In the genomic region with DNA sequence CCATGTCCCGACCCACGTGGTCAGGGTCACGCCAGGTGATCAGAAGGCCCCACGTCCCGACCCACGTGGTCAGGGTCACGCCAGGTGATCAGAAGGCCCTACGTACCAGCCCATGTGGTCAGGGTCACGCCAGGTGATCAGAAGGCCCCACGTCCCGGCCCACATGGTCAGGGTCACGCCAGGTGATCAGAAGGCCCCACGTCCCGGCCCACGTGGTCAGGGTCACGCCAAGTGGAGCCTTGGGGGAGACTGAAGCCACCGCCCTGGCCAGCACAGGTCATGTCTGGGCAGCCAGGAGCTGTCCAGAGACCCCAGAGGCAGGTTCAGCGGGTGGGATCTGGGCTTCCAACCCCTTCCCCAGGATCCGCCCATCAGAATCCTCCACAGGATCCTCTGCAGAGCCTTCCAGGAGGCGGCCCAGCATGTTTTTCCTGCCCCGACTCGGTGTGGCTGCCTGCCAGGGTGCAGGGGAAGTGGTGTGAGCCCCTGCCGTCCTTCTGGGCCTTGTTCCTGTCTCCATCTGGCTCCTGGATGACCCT, we compare ENCODE assay signal across 20 cellular contexts. TPM values are rescaled to one million over a fixed set of nuclear protein-coding genes. Genes with fewer than 3 reads are reported as not detected.
A peak's percentile ranks its signal among the peaks of the same experiment; 100 is the strongest.
DNase-seq lines count a peak whose midpoint lies in the region; ATAC-seq, FAIRE-seq and TF ChIP-seq lines count a peak whose summit lies in the region.
"Had no signal": no experiment of that assay in that cellular context is flagged by ENCODE, and none has a peak within 500 bp of the region (broad histone marks: within the 10 kb centered on the region; RNA-seq: fewer than 3 reads in every experiment).

No MANE protein-coding gene starts in this region.

- TF ChIP-seq EP300 in HepG2 (IDR thresholded peaks at IDR 0.05; ENCODE audit: low read depth in 2 of 2, low read length in 2 of 2) = no peak
- no peak for TF ChIP-seq EP300 in HepG2 (CRISPR knock-in tag; IDR thresholded peaks at IDR 0.05; ENCODE audit: borderline replicate concordance)

- TF ChIP-seq POLR2A in right lobe of liver (IDR thresholded peaks at IDR 0.05) (no peak), HepG2 (IDR thresholded peaks at IDR 0.05; ENCODE audit: insufficient read depth in 1 of 2, low read depth in 2 of 2, low read length in 2 of 2) (no peak), IMR-90 (IDR thresholded peaks at IDR 0.05; ENCODE audit: low read depth, low read length) (no peak), spleen (IDR thresholded peaks at IDR 0.05) (no peak)

- no peaks in the 10 kb centered on the region for H3K9me1 ChIP-seq in IMR-90 (ENCODE audit: insufficient read depth, low read length)

- BruUV-seq in HepG2 (replicated peaks; lab: Mats Ljungman, UMichigan) (no TSS peak), IMR-90 (replicated peaks; lab: Mats Ljungman, UMichigan) (no TSS peak)

- H3K56ac ChIP-seq in IMR-90 (ENCODE audit: extremely low read depth, insufficient read depth, low read length) = no peak overlapping the region

- CTCF ChIA-PET in HepG2 (lab: Yijun Ruan, JAX; ENCODE audit: low intra/inter-chr PET ratio, low total read pairs) = no interaction called here
- CTCF ChIA-PET in IMR-90 (lab: Yijun Ruan, JAX) = no interaction called here

- H3K27ac ChIP-seq in right lobe of liver (no peak overlapping the region), HepG2 (ENCODE audit: extremely low read length, insufficient read depth, low read length) (no peak overlapping the region), IMR-90 (ENCODE audit: insufficient read depth, low read length) (no peak overlapping the region), spleen (no peak overlapping the region)
- H3K27ac ChIP-seq: 22Rv1, GM23248 had no signal

- TF ChIP-seq CTCF in right lobe of liver (IDR thresholded peaks at IDR 0.05) (no peak), HepG2 (CRISPR knock-in tag; IDR thresholded peaks at IDR 0.05) (no peak), IMR-90 (conservative IDR thresholded peaks at IDR 0.05; ENCODE audit: low read depth, low read length) (no peak), spleen (IDR thresholded peaks at IDR 0.05 in 8 of 11, conservative IDR thresholded peaks at IDR 0.05 in 3 of 11) (no peak)

- no peak overlapping the region for H4K8ac ChIP-seq in IMR-90 (ENCODE audit: low read depth in 2 of 2, low read length in 2 of 2)

- H3K4me1 ChIP-seq in right lobe of liver (no peaks in the 10 kb centered on the region), HepG2 (ENCODE audit: insufficient read depth, low read length) (no peaks in the 10 kb centered on the region), IMR-90 (ENCODE audit: control insufficient read depth, insufficient read depth, low read length) (no peaks in the 10 kb centered on the region), spleen (peaks cover 0 to 8% (median 5%) of the 10 kb centered on the region in 6 donors)

- no peak overlapping the region for H2AFZ ChIP-seq in HepG2 (ENCODE audit: low read length)
- H2AFZ ChIP-seq in IMR-90 (replicated peaks; ENCODE audit: low read length, poor library complexity) = peak overlapping the region; percentile 23
- H2AFZ ChIP-seq: GM23248 had no signal

- H3K79me2 ChIP-seq in HepG2 (ENCODE audit: insufficient read depth, low read length) = no peaks in the 10 kb centered on the region

- no peaks in the 10 kb centered on the region for H3K27me3 ChIP-seq in right lobe of liver
- peaks cover 0 to 17% of the 10 kb centered on the region in 2 experiments; a peak in 3 of 5 replicates for H3K27me3 ChIP-seq in HepG2 (ENCODE audit: control insufficient read depth in 1 of 2, insufficient read depth in 2 of 2, low read length in 2 of 2)
- H3K27me3 ChIP-seq in IMR-90 (ENCODE audit: control insufficient read depth, insufficient read depth, low read length) = no peaks in the 10 kb centered on the region
- H3K27me3 ChIP-seq in spleen (replicated peaks in 1 of 7) = peaks cover 0 to 4% (median 0%) of the 10 kb centered on the region in 7 donors

- intact Hi-C loops in right lobe of liver (cut with DNase I) (loop anchor here (5.0 to 10.0 kb wide), 2 partner anchors 261 to 273 kb away; no protein-coding TSS in a partner anchor), HepG2 (cut with micrococcal nuclease; ENCODE audit: unreplicated experiment) (no loop called here), IMR-90 (cut with micrococcal nuclease) (no loop called here), spleen (cut with DNase I; ENCODE audit: low total_unique reads) (loop anchor here (5.0 kb wide), 1 partner anchor 268 kb away; no protein-coding TSS in a partner anchor)

- H2BK5ac ChIP-seq in IMR-90 (ENCODE audit: low read depth, low read length, poor library complexity, severe bottlenecking) = no peak overlapping the region

- DNase-seq in right lobe of liver (peak in 1 of 3 donors; percentile 42), HepG2 (ENCODE audit: low spot score) (no peak), IMR-90 (no peak), spleen (peak; percentile 56), NCI-H2171 treated with DMSO at 0.1 percent for 48 hours (lab: John Stamatoyannopoulos, UW) (no peak), HT-29 (ENCODE audit: low spot score) (no peak)
- DNase-seq: C1 segment of cervical spinal cord, Calu3, COR-L47, DMS153, DND-41, GDM1, GM23248, H7, HCEC 1CT had no signal

- no peak overlapping the region for H3K4me2 ChIP-seq in HepG2 (ENCODE audit: low read depth, low read length)
- H3K4me2 ChIP-seq in IMR-90 (ENCODE audit: low read depth, low read length) = no peak overlapping the region

- H4K20me1 ChIP-seq in HepG2 (ENCODE audit: insufficient read depth, low read length) = no peaks in the 10 kb centered on the region
- no peaks in the 10 kb centered on the region; the same call in 1 of the 2 replicates for H4K20me1 ChIP-seq in IMR-90 (ENCODE audit: insufficient read depth, low read length)

- no peak overlapping the region for H2BK20ac ChIP-seq in IMR-90 (ENCODE audit: low read depth, low read length)

- TF ChIP-seq RAD21 in HepG2 (CRISPR knock-in tag; IDR thresholded peaks at IDR 0.05) = no peak
- no peak for TF ChIP-seq RAD21 in IMR-90 (IDR thresholded peaks at IDR 0.05; ENCODE audit: low read length)

- no peak for FAIRE-seq in HepG2 (lab: Jason Lieb, UNC)
- FAIRE-seq: A204.1, GM12878, GM19239, H1 had no signal

- WGBS in right lobe of liver (ENCODE audit: insufficient coverage, low coverage, low lambda C conversion rate, missing lambda C conversion rate) = no CpG with 5 or more reads among the region's 23 CpGs
- 76% methylated on average over 5 of the region's 23 CpGs for WGBS in HepG2 (ENCODE audit: low lambda C conversion rate)
- 98% methylated on average over 8 of the region's 23 CpGs; no CpG with 5 or more reads in 1 of the 2 experiments for WGBS in IMR-90 (ENCODE audit: extremely low coverage in 2 of 2, insufficient read length in 1 of 2), 2 experiments
- 70 to 91% (median 87%) methylated on average over 6 to 23 of the region's 23 CpGs for WGBS in spleen, 5 donors

- H3K36me3 ChIP-seq in right lobe of liver (no peaks in the 10 kb centered on the region), HepG2 (replicated peaks in 1 of 2; ENCODE audit: control insufficient read depth in 1 of 2, insufficient read depth in 2 of 2, low read length in 2 of 2) (no peaks in the 10 kb centered on the region), IMR-90 (ENCODE audit: control insufficient read depth, insufficient read depth, low read length) (no peaks in the 10 kb centered on the region), spleen (no peaks in the 10 kb centered on the region)

- no peak overlapping the region for H2BK15ac ChIP-seq in IMR-90 (ENCODE audit: low read depth, low read length)

- no peak overlapping the region for H2BK120ac ChIP-seq in IMR-90 (ENCODE audit: low read depth, low read length)

- no peak overlapping the region for H3K4me3 ChIP-seq in right lobe of liver
- no peak overlapping the region for H3K4me3 ChIP-seq in HepG2 (replicated peaks in 1 of 3; ENCODE audit: insufficient read depth in 1 of 3, low read depth in 2 of 3, low read length in 3 of 3)
- no peak overlapping the region for H3K4me3 ChIP-seq in IMR-90 (ENCODE audit: insufficient read depth, low read depth, low read length)
- H3K4me3 ChIP-seq in spleen = no peak overlapping the region
- H3K4me3 ChIP-seq: GM12878, GM23248 had no signal

- POLR2A ChIA-PET in HepG2 (lab: Yijun Ruan, JAX) = no interaction called here
- POLR2A ChIA-PET in IMR-90 (lab: Charles Lee; ENCODE audit: unreplicated experiment) = no interaction called here

- no peak overlapping the region for H4K5ac ChIP-seq in IMR-90 (ENCODE audit: low read depth, low read length)

- ATAC-seq in right lobe of liver (peak in 3 of 4 donors; percentile 8 to 45 (median 16)), HepG2 (no peak), IMR-90 (ENCODE audit: low read depth) (no peak)
- ATAC-seq: GM12878 had no signal

- no peak overlapping the region for H3K14ac ChIP-seq in IMR-90 (replicated peaks; ENCODE audit: low read depth, low read length)

- H3K18ac ChIP-seq in IMR-90 (ENCODE audit: low read depth, low read length) = no peak overlapping the region

- H3K9ac ChIP-seq in HepG2 (ENCODE audit: insufficient read depth, low read depth, low read length) (no peak overlapping the region), IMR-90 (ENCODE audit: low read depth, low read length) (no peak overlapping the region)
- H3K9ac ChIP-seq: GM23248 had no signal

- no peak overlapping the region for H4K91ac ChIP-seq in IMR-90 (ENCODE audit: insufficient read depth, low read depth, low read length)

- no peak overlapping the region for H2AK5ac ChIP-seq in IMR-90 (ENCODE audit: low read depth, low read length)

- H3K9me3 ChIP-seq in right lobe of liver (no peaks in the 10 kb centered on the region), HepG2 (ENCODE audit: low read length) (no peaks in the 10 kb centered on the region), IMR-90 (ENCODE audit: control insufficient read depth, insufficient read depth, low read length) (peaks cover 1% of the 10 kb centered on the region; the same call in 1 of the 2 replicates), spleen (peaks cover 0 to 2% (median 0%) of the 10 kb centered on the region in 8 donors)

- dilution Hi-C loops in IMR-90 (cut with HindIII; ENCODE audit: low sequenced_read_pairs, unreplicated experiment) = no loop called here

- H2AK9ac ChIP-seq in IMR-90 (replicated peaks; ENCODE audit: low read depth, low read length, poor library complexity) = no peak overlapping the region

- H3K23ac ChIP-seq in IMR-90 (ENCODE audit: low read depth, low read length) = no peak overlapping the region

- no peaks in the 10 kb centered on the region for H3K79me1 ChIP-seq in IMR-90 (ENCODE audit: low read depth in 1 of 2, low read length in 2 of 2)

- H3K4ac ChIP-seq in IMR-90 (ENCODE audit: low read depth, low read length) = no peak overlapping the region

- in situ Hi-C loops in HepG2 (cut with HindIII; ENCODE audit: extremely low pct_ligation_motif_present, low pct_unique_long_range_greater_than_20kb) (loop anchor here (5.0 kb wide), 1 partner anchor 273 kb away; no protein-coding TSS in a partner anchor), IMR-90 (cut with MboI; ENCODE audit: low sequenced_read_pairs) (loop anchor here (25.0 kb wide), 1 partner anchor 463 kb away; the partner anchor contains the start of gene SPON2)

RNA-seq across cellular contexts. Expression of gene FAM53A, which starts 58.4 kb away (rescaled TPM):
- 1 to 10 TPM in 2 of 6 experiments, under 1 TPM in 4; 0.56 to 3.5 (median 0.74) TPM for total RNA-seq in right lobe of liver
- total RNA-seq in HepG2 (2016; rRNA removed; fragmentation: Illumina TruSeq; extraction: Trizol) = 0.62 and 1.1 TPM in 2 replicates
- 1.9 TPM in 1 of 2 replicates, not detected in the other for total RNA-seq in HepG2 (2016; cell fraction: cytosol; rRNA removed; fragmentation: Illumina TruSeq; extraction: Trizol; ENCODE audit: low read depth)
- total RNA-seq in HepG2 (2016; cell fraction: insoluble cytoplasmic fraction; rRNA removed; fragmentation: Illumina TruSeq; extraction: Trizol) = 0.22 and 0.56 TPM in 2 replicates
- total RNA-seq in HepG2 (2016; cell fraction: membrane; rRNA removed; fragmentation: Illumina TruSeq; extraction: Trizol) = 0.83 and 1.1 TPM in 2 replicates
- 0.43 and 0.44 TPM in 2 replicates for total RNA-seq in HepG2 (2016; cell fraction: nucleus; rRNA removed; fragmentation: Illumina TruSeq; extraction: Trizol)
- polyA plus RNA-seq in HepG2 (2011; rRNA removed) = 0.46 and 0.48 TPM in 2 replicates
- polyA plus RNA-seq in HepG2 (2011; cell fraction: cytosol; rRNA removed) = 0.33 and 0.60 TPM in 2 replicates
- 0.69 and 0.85 TPM in 2 replicates for polyA plus RNA-seq in HepG2 (2011; cell fraction: nucleus; rRNA removed)
- 0.20 and 0.35 TPM in 2 replicates for polyA plus RNA-seq in HepG2 (2012)
- 0.21 and 0.32 TPM in 2 replicates for polyA plus RNA-seq in HepG2 (2016; cell fraction: cytosol; fragmentation: Illumina TruSeq; extraction: Trizol; ENCODE audit: low read depth)
- polyA plus RNA-seq in HepG2 (2016; cell fraction: insoluble cytoplasmic fraction; fragmentation: Illumina TruSeq; extraction: Trizol; ENCODE audit: low read depth) = 0.46 and 0.47 TPM in 2 replicates
- polyA plus RNA-seq in HepG2 (2016; cell fraction: membrane; fragmentation: Illumina TruSeq; extraction: Trizol; ENCODE audit: low read depth) = 0.26 and 0.55 TPM in 2 replicates
- 0.53 and 0.70 TPM in 2 replicates for polyA plus RNA-seq in HepG2 (2016; cell fraction: nucleus; fragmentation: Illumina TruSeq; extraction: Trizol; ENCODE audit: insufficient read depth, low read depth)
- polyA minus RNA-seq in HepG2 (2011; rRNA and poly(A)+ RNA removed; ENCODE audit: low replicate concordance) = 0.62 and 1.6 TPM in 2 replicates
- polyA minus RNA-seq in HepG2 (2011; cell fraction: cytosol; rRNA and poly(A)+ RNA removed) = not detected in 2 replicates
- polyA minus RNA-seq in HepG2 (2011; cell fraction: nucleus; rRNA and poly(A)+ RNA removed) = 0.13 and 0.50 TPM in 2 replicates
- total RNA-seq in IMR-90 (2012; rRNA removed) = 1.9 and 2.0 TPM in 2 replicates
- polyA plus RNA-seq in IMR-90 (2012; rRNA removed) = 3.1 and 4.4 TPM in 2 replicates
- 3.7 and 4.1 TPM in 2 replicates for polyA plus RNA-seq in IMR-90 (2012; cell fraction: cytosol; rRNA removed)
- 5.3 and 12.2 TPM in 2 replicates for polyA plus RNA-seq in IMR-90 (2012; cell fraction: nucleus; rRNA removed; ENCODE audit: low replicate concordance)
- total RNA-seq in spleen = 1 to 10 TPM in 6 of 7 donors, under 1 TPM in 1; 0.60 to 4.3 (median 1.9) TPM
- 1 to 10 TPM; 1.2 to 2.7 (median 2.4) TPM for polyA plus RNA-seq in spleen
- total RNA-seq in HT-29 (2014; rRNA removed; shearing (Covaris generic)) = 2.4 and 2.6 TPM in 2 replicates

Comparison
In these comparisons a context has a peak if more than half of its experiments do, and no peak if none do; other contexts are left out.
1. ATAC-seq: peak in right lobe of liver (3 of 4); none in HepG2 (single experiment) and IMR-90 (single experiment).
2. intact Hi-C loops: an anchor here in right lobe of liver (5.0 to 10.0 kb wide) and spleen (5.0 kb wide); none called in HepG2 and IMR-90.